Comparison of ENCODE assay signal across 8 cellular contexts in the genomic region with DNA sequence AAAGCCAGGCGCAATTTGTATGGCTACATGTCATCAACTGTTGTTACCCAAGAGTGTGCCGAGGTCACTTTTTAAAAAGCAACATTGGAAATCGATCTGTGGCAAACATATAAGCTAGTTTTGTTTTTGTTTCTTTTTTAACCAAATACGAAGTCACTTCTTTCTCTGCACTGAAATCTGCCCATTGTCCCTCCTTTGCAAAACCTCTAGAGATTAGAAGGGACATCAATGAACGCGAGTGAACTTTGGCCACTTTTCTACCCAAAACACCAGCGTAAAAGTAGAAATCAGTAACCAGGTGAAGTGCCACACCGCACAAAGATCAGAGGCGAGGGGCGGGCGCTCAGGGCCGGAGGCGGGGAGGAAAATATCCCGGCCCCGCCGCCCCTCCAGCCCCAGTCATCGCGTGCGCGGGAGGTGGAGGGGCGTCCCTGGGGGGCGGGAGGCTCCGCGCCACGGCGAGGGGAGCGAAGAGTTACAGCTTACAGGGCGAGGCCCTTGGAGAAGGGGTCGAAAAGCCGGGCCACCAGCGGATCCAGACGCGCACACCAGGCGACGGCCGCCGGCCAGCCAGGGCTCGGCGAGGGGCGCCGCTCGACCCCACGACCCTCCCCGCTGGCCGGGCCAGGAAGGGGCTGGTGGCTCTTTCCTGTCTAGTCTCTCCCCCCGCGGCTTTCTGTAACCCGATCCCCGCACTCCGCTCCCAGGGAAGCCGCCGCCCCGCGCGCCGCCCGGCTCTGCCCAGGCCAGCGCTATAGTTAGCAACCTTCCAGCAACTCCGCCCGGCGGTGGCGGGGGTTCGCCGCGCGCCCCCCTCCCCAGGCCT. TPM values are rescaled to one million over a fixed set of nuclear protein-coding genes. Genes with fewer than 3 reads are reported as not detected.
DNase-seq lines count a peak whose midpoint lies in the region; ATAC-seq and TF ChIP-seq lines count a peak whose summit lies in the region.

No MANE protein-coding gene starts in this region.

- H3K4me1 Mint-ChIP-seq in nephron progenitor cell = peaks cover 45% of the 10 kb centered on the region

- H3K9me3 Mint-ChIP-seq in nephron progenitor cell = no peaks in the 10 kb centered on the region

- peak overlapping the region; percentile 98 for H3K27ac Mint-ChIP-seq in nephron progenitor cell

- no peak for ATAC-seq in HG02852 (IDR thresholded peaks at IDR 0.05; ENCODE audit: unreplicated experiment)

- no peaks in the 10 kb centered on the region for H3K27me3 ChIP-seq in HAP-1 (ENCODE audit: low read depth)
- H3K27me3 ChIP-seq in NT2/D1 (ENCODE audit: insufficient read depth, insufficient read length) = no peaks in the 10 kb centered on the region

- peak overlapping the region; percentile 70 for H3K4me3 ChIP-seq in HAP-1
- H3K4me3 ChIP-seq in NT2/D1 (ENCODE audit: insufficient read length, low read depth) = peak overlapping the region; percentile 80

- H3K36me3 ChIP-seq in HAP-1 (replicated peaks) = no peaks in the 10 kb centered on the region
- no peaks in the 10 kb centered on the region for H3K36me3 ChIP-seq in NT2/D1 (ENCODE audit: insufficient read depth, insufficient read length, low read length)

- H3K4me1 ChIP-seq in HAP-1 (peaks cover 20% of the 10 kb centered on the region), NT2/D1 (ENCODE audit: insufficient read depth, insufficient read length) (no peaks in the 10 kb centered on the region)

- H3K27me3 Mint-ChIP-seq in nephron progenitor cell (ENCODE audit: low read depth, poor library complexity) = peaks cover 6% of the 10 kb centered on the region

- H3K36me3 Mint-ChIP-seq in nephron progenitor cell (ENCODE audit: low read depth) = no peaks in the 10 kb centered on the region

- H3K9ac ChIP-seq in NT2/D1 (ENCODE audit: insufficient read length, low read depth) = peak overlapping the region; percentile 80

- TF ChIP-seq CTCF in nephron progenitor cell (IDR thresholded peaks at IDR 0.05) = no peak

- in situ Hi-C loops in HAP-1 (cut with MboI; ENCODE audit: low sequenced_read_pairs) = no loop called here

- H3K27ac ChIP-seq in substantia nigra (ENCODE audit: low read depth, low read length, poor library complexity, severe bottlenecking) = peak overlapping the region; percentile 21

- H3K4me3 Mint-ChIP-seq in nephron progenitor cell = peak overlapping the region; percentile 95

- no peaks in the 10 kb centered on the region; the same call in 1 of the 2 replicates for H3K9me3 ChIP-seq in HAP-1
- no peaks in the 10 kb centered on the region for H3K9me3 ChIP-seq in NT2/D1 (ENCODE audit: insufficient read depth, low read length)

- DNase-seq in A172 (ENCODE audit: low spot score) (peak; percentile 62), HAP-1 (ENCODE audit: low spot score in 2 of 2) (peak; percentile 61 to 81), NT2/D1 (ENCODE audit: low read depth, low spot score) (peak; percentile 61), fibroblast of peridontal ligament (ENCODE audit: extremely low read depth) (peak; percentile 59), nephron progenitor cell (peak; percentile 93), substantia nigra (lab: John Stamatoyannopoulos, UW) (peak in 13 of 49 donors; percentile 7 to 34 (median 21))
- DNase-seq in activated T-helper 1 cell treated with anti-CD3 and anti-CD28 coated beads, Interleukin-2, amount 50 U/mL, for 16 hours (ENCODE audit: low read depth in 1 of 2, low spot score in 1 of 2) = peak; percentile 22 to 44

RNA-seq across cellular contexts. Expression of a gene that starts 1.0 kb away (rescaled TPM):
- 68.6 and 83.7 TPM in 2 replicates for total RNA-seq in A172 (2014; rRNA removed; shearing (Covaris generic))
